1 cellular context compared by ENCODE assay signal in genomic region chr20:14467104-14467827, GRCh38.
A peak's percentile ranks its signal among the peaks of the same experiment; 100 is the strongest.
TF ChIP-seq lines count a peak whose summit lies in the region.

No MANE protein-coding gene starts in this region.

TF ChIP-seq in HepG2, 621 proteins besides CTCF, POLR2A, EP300 and RAD21 (continued from another document):
- TF ChIP-seq AHDC1 (CRISPR knock-in tag; IDR thresholded peaks at IDR 0.05; ENCODE audit: borderline replicate concordance) (peak; percentile 36; the same call in 1 of the 2 replicates), HOMEZ (CRISPR knock-in tag; IDR thresholded peaks at IDR 0.05; ENCODE audit: low read depth) (0 out of 2 replicates have a peak, but pooled peaks have one; percentile 24), HOXA3 (CRISPR knock-in tag; IDR thresholded peaks at IDR 0.05) (peak; percentile 42; the same call in 1 of the 2 replicates), ZGPAT (CRISPR knock-in tag; IDR thresholded peaks at IDR 0.05) (peak; percentile 69; the same call in 1 of the 2 replicates), ARID5B (CRISPR knock-in tag; IDR thresholded peaks at IDR 0.05) (peak; percentile 84), ZBTB26 (CRISPR knock-in tag; IDR thresholded peaks at IDR 0.05; ENCODE audit: borderline replicate concordance) (0 out of 2 replicates have a peak, but pooled peaks have one; percentile 31)
